ENCODE assay signal across 8 cellular contexts in the genomic region with DNA sequence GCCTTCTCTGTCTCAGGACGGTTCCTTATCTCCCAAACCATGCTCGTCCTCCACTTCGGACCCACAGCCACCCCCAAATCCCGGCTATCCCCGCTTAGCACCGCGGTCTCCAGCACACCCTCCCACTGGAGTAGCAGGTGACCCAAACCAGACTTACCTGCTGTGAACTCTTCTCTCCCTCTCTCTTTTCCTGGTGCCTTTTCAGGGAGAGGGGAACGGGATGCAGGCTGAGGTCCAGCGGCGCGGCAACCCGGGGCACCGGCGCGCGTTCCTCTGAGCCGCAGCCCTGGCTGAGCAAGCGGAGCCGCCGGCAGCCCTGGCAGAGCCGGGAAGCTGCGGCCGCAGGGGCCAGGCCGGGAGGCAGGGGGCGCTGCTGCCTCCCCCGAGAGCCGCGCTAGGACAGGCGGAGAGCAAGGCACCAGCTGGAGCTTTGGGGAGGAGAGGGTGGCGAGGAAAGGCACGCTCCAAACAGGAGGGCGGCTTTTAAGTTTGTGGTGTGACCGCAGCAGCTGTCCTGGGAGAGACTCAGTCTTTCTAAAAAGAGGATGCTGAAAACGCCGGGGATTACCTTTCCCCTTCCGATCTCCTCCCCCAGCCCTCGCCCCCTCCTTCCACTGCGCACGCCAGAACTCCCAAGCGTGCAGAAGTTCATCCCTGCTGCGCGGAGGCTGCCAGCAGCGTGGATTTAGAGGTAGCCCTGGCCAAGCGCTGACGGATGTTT. TPM values are rescaled to one million over a fixed set of nuclear protein-coding genes. Genes with fewer than 3 reads are reported as not detected.
DNase-seq lines count a peak whose midpoint lies in the region; ATAC-seq lines count a peak whose summit lies in the region.

Gene SEMA3D, minus strand, starts transcription at position 536 of the 721 bp plus-strand sequence. CDS start 65,165 bp downstream, outside the sequence.

- peaks cover 34% of the 10 kb centered on the region for H3K27me3 Mint-ChIP-seq in activated CD4-positive, alpha-beta T cell treated with anti-CD3 and anti-CD28 coated beads, Interleukin-2, amount 10 ng/mL, durations not matched to agents 7 days and 5 days
- peaks cover 49% of the 10 kb centered on the region for H3K27me3 Mint-ChIP-seq in dendritic cell treated with granulocyte-macrophage colony-stimulating factor and Interleukin-4, amounts not matched to agents 40 ng/mL and 50 ng/mL, for 4 days
- H3K27me3 Mint-ChIP-seq in stimulated activated naive CD8-positive, alpha-beta T cell treated with anti-CD3 and anti-CD28 coated beads, Interleukin-15, amount 100 ng/mL, for 72 hours: peaks cover 39% of the 10 kb centered on the region

- WGBS in GM23248 (ENCODE audit: low coverage in 1 of 2, low lambda C conversion rate in 2 of 2, missing lambda C conversion rate in 2 of 2), 2 experiments: 1% methylated on average over 38 to 45 of the region's 45 CpGs

- peak; percentile 86 for ATAC-seq in left lobe of liver
- peak; percentile 73 for ATAC-seq in stimulated activated naive CD8-positive, alpha-beta T cell treated with anti-CD3 and anti-CD28 coated beads, Interleukin-15, amount 100 ng/mL, for 72 hours

- H3K27me3 ChIP-seq in GM23248 (replicated peaks; ENCODE audit: insufficient read depth): 0 out of 2 replicates have a peak, but pooled peaks cover 3% of the 10 kb centered on the region

- CTCF ChIA-PET in activated CD4-positive, alpha-beta T cell treated with anti-CD3 and anti-CD28 coated beads, Interleukin-2, amount 10 ng/mL, durations not matched to agents 7 days and 5 days (lab: Charles Lee): no interaction called here

- POLR2A ChIA-PET in activated CD4-positive, alpha-beta T cell treated with anti-CD3 and anti-CD28 coated beads, Interleukin-2, amount 10 ng/mL, durations not matched to agents 7 days and 5 days (lab: Charles Lee): no interaction called here

- H2AFZ ChIP-seq in GM23248: peak within 1 kb of the TSS; percentile 86

- 0 out of 2 replicates have a peak, but pooled peaks cover 4% of the 10 kb centered on the region for H3K4me1 ChIP-seq in GM23248 (ENCODE audit: insufficient read depth)

- no peaks in the 10 kb centered on the region for H4K20me1 ChIP-seq in GM23248 (ENCODE audit: insufficient read depth)

- in situ Hi-C loops in GM23248 (cut with MboI): loop anchor here (5.0 to 25.0 kb wide), 2 partner anchors 646 to 1249 kb away; no protein-coding TSS in a partner anchor

- H3K4me2 ChIP-seq in GM23248 (ENCODE audit: unreplicated experiment): peak within 1 kb of the TSS; percentile 86

- no peaks in the 10 kb centered on the region for H3K36me3 ChIP-seq in GM23248 (ENCODE audit: low read depth)

- H3K4me1 Mint-ChIP-seq in activated CD4-positive, alpha-beta T cell treated with anti-CD3 and anti-CD28 coated beads, Interleukin-2, amount 10 ng/mL, durations not matched to agents 7 days and 5 days: peaks cover 4% of the 10 kb centered on the region
- H3K4me1 Mint-ChIP-seq in dendritic cell treated with granulocyte-macrophage colony-stimulating factor and Interleukin-4, amounts not matched to agents 40 ng/mL and 50 ng/mL, for 4 days (ENCODE audit: low read depth): peaks cover 20% of the 10 kb centered on the region
- peaks cover 18% of the 10 kb centered on the region for H3K4me1 Mint-ChIP-seq in stimulated activated naive CD8-positive, alpha-beta T cell treated with anti-CD3 and anti-CD28 coated beads, Interleukin-15, amount 100 ng/mL, for 72 hours

- no peaks in the 10 kb centered on the region for H3K9me3 ChIP-seq in GM23248 (ENCODE audit: low read depth)

- peak within 1 kb of the TSS; percentile 69 for H3K9ac ChIP-seq in GM23248

- no peaks in the 10 kb centered on the region for H3F3A ChIP-seq in GM23248 (ENCODE audit: insufficient read depth)

- peak within 1 kb of the TSS; percentile 39; the same call in 1 of the 2 replicates for H3K27ac ChIP-seq in GM23248

- H3K9me3 Mint-ChIP-seq in activated CD4-positive, alpha-beta T cell treated with anti-CD3 and anti-CD28 coated beads, Interleukin-2, amount 10 ng/mL, durations not matched to agents 7 days and 5 days: no peaks in the 10 kb centered on the region
- H3K9me3 Mint-ChIP-seq in dendritic cell treated with granulocyte-macrophage colony-stimulating factor and Interleukin-4, amounts not matched to agents 40 ng/mL and 50 ng/mL, for 4 days: no peaks in the 10 kb centered on the region
- H3K9me3 Mint-ChIP-seq in stimulated activated naive CD8-positive, alpha-beta T cell treated with anti-CD3 and anti-CD28 coated beads, Interleukin-15, amount 100 ng/mL, for 72 hours: no peaks in the 10 kb centered on the region

- H3K36me3 Mint-ChIP-seq in activated CD4-positive, alpha-beta T cell treated with anti-CD3 and anti-CD28 coated beads, Interleukin-2, amount 10 ng/mL, durations not matched to agents 7 days and 5 days (ENCODE audit: low read depth): no peaks in the 10 kb centered on the region
- no peaks in the 10 kb centered on the region for H3K36me3 Mint-ChIP-seq in dendritic cell treated with granulocyte-macrophage colony-stimulating factor and Interleukin-4, amounts not matched to agents 40 ng/mL and 50 ng/mL, for 4 days (ENCODE audit: low read depth)

- intact Hi-C loops in dendritic cell treated with granulocyte-macrophage colony-stimulating factor and Interleukin-4, amounts not matched to agents 40 ng/mL and 50 ng/mL, for 4 days (cut with micrococcal nuclease): no loop called here

- H3K79me2 ChIP-seq in GM23248 (ENCODE audit: insufficient read depth): no peaks in the 10 kb centered on the region

- H3K4me3 ChIP-seq in GM23248: peak within 1 kb of the TSS; percentile 76
- no peak within 1 kb of the TSS for H3K4me3 ChIP-seq in Jurkat, Clone E6-1 (ENCODE audit: low read length)

- H3K4me3 Mint-ChIP-seq in activated CD4-positive, alpha-beta T cell treated with anti-CD3 and anti-CD28 coated beads, Interleukin-2, amount 10 ng/mL, durations not matched to agents 7 days and 5 days: no peak within 1 kb of the TSS
- H3K4me3 Mint-ChIP-seq in dendritic cell treated with granulocyte-macrophage colony-stimulating factor and Interleukin-4, amounts not matched to agents 40 ng/mL and 50 ng/mL, for 4 days: peak within 1 kb of the TSS; percentile 75
- H3K4me3 Mint-ChIP-seq in stimulated activated naive CD8-positive, alpha-beta T cell treated with anti-CD3 and anti-CD28 coated beads, Interleukin-15, amount 100 ng/mL, for 72 hours: peak within 1 kb of the TSS in 1 of 2 donors; percentile 54

- no peak within 1 kb of the TSS for H3K27ac Mint-ChIP-seq in activated CD4-positive, alpha-beta T cell treated with anti-CD3 and anti-CD28 coated beads, Interleukin-2, amount 10 ng/mL, durations not matched to agents 7 days and 5 days
- peak within 1 kb of the TSS; percentile 17 for H3K27ac Mint-ChIP-seq in dendritic cell treated with granulocyte-macrophage colony-stimulating factor and Interleukin-4, amounts not matched to agents 40 ng/mL and 50 ng/mL, for 4 days
- H3K27ac Mint-ChIP-seq in stimulated activated naive CD8-positive, alpha-beta T cell treated with anti-CD3 and anti-CD28 coated beads, Interleukin-15, amount 100 ng/mL, for 72 hours: peak within 1 kb of the TSS in 1 of 2 donors; percentile 42

- no peaks in the 10 kb centered on the region for H3K9me2 ChIP-seq in GM23248 (ENCODE audit: insufficient read depth)

- DNase-seq in activated CD4-positive, alpha-beta T cell treated with anti-CD3 and anti-CD28 coated beads for 48 hours: peak; percentile 32
- DNase-seq in activated CD4-positive, alpha-beta T cell treated with anti-CD3 and anti-CD28 coated beads, Interleukin-2, amount 10 ng/mL, durations not matched to agents 7 days and 5 days: no peak
- DNase-seq in GM23248: peak; percentile 94
- DNase-seq in Jurkat, Clone E6-1 (ENCODE audit: low read depth, low spot score): peak; percentile 32
- peak; percentile 65 for DNase-seq in RPMI8226
- peak; percentile 48 for DNase-seq in left lobe of liver (ENCODE audit: low spot score)
- peak; percentile 15 to 27 for DNase-seq in stimulated activated naive CD8-positive, alpha-beta T cell treated with anti-CD3 and anti-CD28 coated beads, Interleukin-15, amount 100 ng/mL, for 72 hours

RNA-seq across cellular contexts. Expression of gene SEMA3D, which starts in this region (rescaled TPM):
- not detected for total RNA-seq in activated CD4-positive, alpha-beta T cell treated with anti-CD3 and anti-CD28 coated beads, Interleukin-2, amount 10 ng/mL, durations not matched to agents 7 days and 5 days
- total RNA-seq in GM23248 (2014; rRNA removed; shearing (Covaris generic)): 6.6 and 10.1 TPM in 2 replicates
- 3.0 and 4.0 TPM in 2 replicates for polyA plus RNA-seq in GM23248 (2016; fragmentation: Nextera tagmentation; extraction: Ambion mirVana)
- not detected for polyA plus RNA-seq in Jurkat, Clone E6-1 (2012; ENCODE audit: insufficient read depth, insufficient read length)
- 0.25 TPM for total RNA-seq in left lobe of liver

Comparison
In these comparisons a context has a peak if more than half of its experiments do, and no peak if none do; other contexts are left out.
1. Peak in DNase-seq and ATAC-seq in left lobe of liver; RNA of the gene not detected or under 1 TPM.